ENCODE assay signal across 8 cellular contexts in the genomic region with DNA sequence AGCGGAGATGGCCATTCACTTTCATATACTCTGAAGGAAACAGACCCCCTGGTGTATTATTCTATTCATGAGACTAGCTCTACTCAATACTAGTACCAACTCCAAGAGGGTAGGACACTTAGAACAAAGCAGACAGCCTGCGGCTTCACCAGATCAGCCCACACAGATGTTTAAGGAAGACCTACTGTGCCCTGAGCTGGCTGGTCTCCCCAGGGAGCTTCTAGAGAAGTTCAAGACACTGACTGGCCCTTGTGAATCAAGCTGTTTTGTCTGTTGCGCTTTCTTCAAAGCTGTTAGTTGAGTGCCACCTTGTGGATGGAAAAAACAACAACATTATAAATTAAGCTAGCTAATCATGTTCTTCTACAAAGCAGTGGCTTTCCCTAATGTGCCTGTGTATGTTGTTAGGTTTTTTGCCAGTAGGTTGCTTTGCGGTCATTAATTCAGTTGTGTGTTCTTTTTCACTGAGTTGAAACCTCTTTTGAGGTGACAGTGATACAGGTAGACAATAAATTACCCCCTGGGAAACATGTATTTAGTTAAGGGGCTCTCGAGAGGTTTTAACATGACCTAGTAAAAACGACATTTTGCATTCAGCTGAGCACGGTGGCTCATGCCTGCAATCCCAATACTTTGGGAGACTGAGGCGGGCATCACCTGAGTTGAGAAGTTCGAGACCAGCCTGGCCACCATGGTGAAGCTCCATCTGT.
A peak's percentile ranks its signal among the peaks of the same experiment; 100 is the strongest.
DNase-seq lines count a peak whose midpoint lies in the region; ATAC-seq and TF ChIP-seq lines count a peak whose summit lies in the region.

No MANE protein-coding gene starts in this region.

- DNase-seq in CD8-positive, alpha-beta T cell = no peak
- DNase-seq in NAMALWA (ENCODE audit: low spot score) (peak; percentile 94), RPMI7951 (ENCODE audit: low read depth) (peak; percentile 82), dorsolateral prefrontal cortex (peak in 1 of 10 donors; percentile 36), lung microvascular endothelial cell (ENCODE audit: low read depth in 2 of 2) (peak; percentile 86 to 90)
- DNase-seq in activated CD4-positive, CD25-positive, alpha-beta regulatory T cell (lab: John Stamatoyannopoulos, UW) = no peak

- TF ChIP-seq CTCF in CD8-positive, alpha-beta T cell (IDR thresholded peaks at IDR 0.05) = peak; percentile 56
- peak; percentile 58 to 97 (median 79) for TF ChIP-seq CTCF in dorsolateral prefrontal cortex (IDR thresholded peaks at IDR 0.05 in 54 of 56, conservative IDR thresholded peaks at IDR 0.05 in 2 of 56; ENCODE audit: low read depth in 1 of 56, partially characterized antibody in 56 of 56)

- H3K9me3 ChIP-seq in CD8-positive, alpha-beta T cell (ENCODE audit: low read length) = no peaks in the 10 kb centered on the region

- H3K4me3 Mint-ChIP-seq in CD8-positive, alpha-beta T cell = no peak overlapping the region

- no peak overlapping the region for H3K4me3 ChIP-seq in CD8-positive, alpha-beta T cell (ENCODE audit: low read depth, low read length)
- H3K4me3 ChIP-seq in dorsolateral prefrontal cortex = no peak overlapping the region

- H3K9me3 Mint-ChIP-seq in CD8-positive, alpha-beta T cell = no peaks in the 10 kb centered on the region

- H3K27me3 Mint-ChIP-seq in CD8-positive, alpha-beta T cell (ENCODE audit: low read depth) = peaks cover 3% of the 10 kb centered on the region

- no peaks in the 10 kb centered on the region for H3K36me3 ChIP-seq in CD8-positive, alpha-beta T cell (ENCODE audit: insufficient read depth, low read length)

- H3K36me3 Mint-ChIP-seq in CD8-positive, alpha-beta T cell = no peaks in the 10 kb centered on the region

- no peak overlapping the region for H3K27ac ChIP-seq in CD8-positive, alpha-beta T cell (ENCODE audit: low read depth, low read length)
- peak overlapping the region in 16 of 59 donors; percentile 4 to 68 (median 40) for H3K27ac ChIP-seq in dorsolateral prefrontal cortex

- H3K4me1 Mint-ChIP-seq in CD8-positive, alpha-beta T cell (ENCODE audit: low read depth) = no peaks in the 10 kb centered on the region

- intact Hi-C loops in CD8-positive, alpha-beta T cell (cut with DNase I, micrococcal nuclease) = loop anchor here in 1 of 2 experiments (1.0 to 2.0 kb wide), 2 partner anchors 187 to 1031 kb away; no protein-coding TSS in a partner anchor
- intact Hi-C loops in dorsolateral prefrontal cortex (cut with DNase I) = loop anchor here (2.0 to 10.0 kb wide), 4 partner anchors 63 to 1033 kb away; no protein-coding TSS in a partner anchor

- no peaks in the 10 kb centered on the region for H3K27me3 ChIP-seq in CD8-positive, alpha-beta T cell (ENCODE audit: insufficient read depth, low read length)
- peaks cover 0 to 2% (median 0%) of the 10 kb centered on the region in 45 donors for H3K27me3 ChIP-seq in dorsolateral prefrontal cortex

- POLR2A ChIA-PET in CD8-positive, alpha-beta T cell (lab: Charles Lee) = no interaction called here

- no peaks in the 10 kb centered on the region for H3K4me1 ChIP-seq in CD8-positive, alpha-beta T cell (ENCODE audit: insufficient read depth, low read length)

- no peak overlapping the region for H3K27ac Mint-ChIP-seq in CD8-positive, alpha-beta T cell

- no peak for ATAC-seq in CD8-positive, alpha-beta T cell
- peak; percentile 85 for ATAC-seq in GM18909 (IDR thresholded peaks at IDR 0.05; ENCODE audit: poor library complexity, unreplicated experiment)
- no peak for ATAC-seq in HG03432 (IDR thresholded peaks at IDR 0.05; ENCODE audit: unreplicated experiment)

- CTCF ChIA-PET in CD8-positive, alpha-beta T cell (lab: Charles Lee) = interaction anchor here (0.7 to 2.3 kb wide), 13 partner anchors 9 to 1036 kb away, joined by 3 to 15 read pairs (median 4); no protein-coding TSS in a partner anchor

Comparison
In these comparisons a context has a peak if more than half of its experiments do, and no peak if none do; other contexts are left out.
1. DNase-seq: peak in NAMALWA (single experiment), RPMI7951 (single experiment) and lung microvascular endothelial cell (2 of 2); none in CD8-positive, alpha-beta T cell (0 of 7) and activated CD4-positive, CD25-positive, alpha-beta regulatory T cell (0 of 4).